In genomic region chr22:38191746-38192474, GRCh38 we compare ENCODE assay signal across 1 cellular context.
TF ChIP-seq lines count a peak whose summit lies in the region.

No MANE protein-coding gene starts in this region.

TF ChIP-seq in HepG2, 621 proteins besides CTCF, POLR2A, EP300 and RAD21 (continued from another document and continues in another):
- 0 out of 2 replicates have a peak, but pooled peaks have one; percentile 4 for TF ChIP-seq ZHX1 (CRISPR knock-in tag; IDR thresholded peaks at IDR 0.05; ENCODE audit: low read depth)
- TF ChIP-seq ZNF318 (CRISPR knock-in tag; IDR thresholded peaks at IDR 0.05) = 0 out of 2 replicates have a peak, but pooled peaks have one; percentile 46
- TF ChIP-seq MIXL1 (CRISPR knock-in tag; IDR thresholded peaks at IDR 0.05) = no peak
- no peak for TF ChIP-seq ZNF501 (CRISPR knock-in tag; IDR thresholded peaks at IDR 0.05)
- no peak for TF ChIP-seq THAP7 (CRISPR knock-in tag; IDR thresholded peaks at IDR 0.05)
- TF ChIP-seq ZNF280B (CRISPR knock-in tag; IDR thresholded peaks at IDR 0.05; ENCODE audit: borderline replicate concordance) = 0 out of 2 replicates have a peak, but pooled peaks have one; percentile 47
- TF ChIP-seq HNRNPL (IDR thresholded peaks at IDR 0.05; ENCODE audit: low read depth, low read length) = no peak
- no peak for TF ChIP-seq ZNF713 (CRISPR knock-in tag; IDR thresholded peaks at IDR 0.05)
- no peak for TF ChIP-seq HDAC2 (CRISPR knock-in tag; IDR thresholded peaks at IDR 0.05)
- no peak for TF ChIP-seq CHD2 (IDR thresholded peaks at IDR 0.05; ENCODE audit: low read depth, low read length)
- no peak for TF ChIP-seq ZFP41 (CRISPR knock-in tag; IDR thresholded peaks at IDR 0.05; ENCODE audit: borderline replicate concordance)
- TF ChIP-seq PRDM4 (CRISPR knock-in tag; IDR thresholded peaks at IDR 0.05; ENCODE audit: borderline replicate concordance) = no peak
- TF ChIP-seq RXRB (CRISPR knock-in tag; IDR thresholded peaks at IDR 0.05; ENCODE audit: borderline replicate concordance) = peak; percentile 40; the same call in 1 of the 2 replicates
- TF ChIP-seq AHR (CRISPR knock-in tag; IDR thresholded peaks at IDR 0.05) = no peak
- no peak for TF ChIP-seq ZBTB40 (IDR thresholded peaks at IDR 0.05)
- 0 out of 2 replicates have a peak, but pooled peaks have one; percentile 46 for TF ChIP-seq ZBTB40 (CRISPR knock-in tag; IDR thresholded peaks at IDR 0.05)
- no peak for TF ChIP-seq DMTF1 (CRISPR knock-in tag; IDR thresholded peaks at IDR 0.05)
- TF ChIP-seq RARA (CRISPR knock-in tag; IDR thresholded peaks at IDR 0.05) = no peak
- TF ChIP-seq NFYC (CRISPR knock-in tag; IDR thresholded peaks at IDR 0.05) = no peak
- no peak for TF ChIP-seq ZNF543 (CRISPR knock-in tag; IDR thresholded peaks at IDR 0.05)
- TF ChIP-seq CBX1 (IDR thresholded peaks at IDR 0.05; ENCODE audit: low read depth) = no peak
- TF ChIP-seq CEBPG (CRISPR knock-in tag; IDR thresholded peaks at IDR 0.05) = no peak
- TF ChIP-seq ZNF251 (CRISPR knock-in tag; IDR thresholded peaks at IDR 0.05) = no peak
- peak; percentile 46; the same call in 1 of the 2 replicates for TF ChIP-seq SAP130 (CRISPR knock-in tag; IDR thresholded peaks at IDR 0.05; ENCODE audit: low read depth)
